7 cellular contexts compared by ENCODE assay signal in genomic region chr13:44898308-44898707, GRCh38.
A peak's percentile ranks its signal among the peaks of the same experiment; 100 is the strongest.
DNase-seq lines count a peak whose midpoint lies in the region; ATAC-seq, FAIRE-seq and TF ChIP-seq lines count a peak whose summit lies in the region.
"Not testable (repeated sequence)": the region's sequence is repeated elsewhere in the genome, so short reads cannot be mapped to it uniquely, and the experiment has no call there.

No MANE protein-coding gene starts in this region.

- not testable (repeated sequence) for H3K36me3 ChIP-seq in HEK293 (ENCODE audit: control insufficient read depth in 2 of 2, insufficient read depth in 1 of 2, low read length in 2 of 2); K562 (ENCODE audit: control insufficient read depth, insufficient read depth, low read length); neural progenitor cell

- H3K4me3 Mint-ChIP-seq in brain (peak overlapping the region in 2 of 5 experiments; percentile 12 to 59), neural progenitor cell (peak overlapping the region; percentile 28)
- H3K4me3 Mint-ChIP-seq in natural killer cell treated with Interleukin-12 subunit alpha and Interleukin-12 subunit beta and Interleukin-15 and Interleukin-18, amount 100 ng/mL, for 72 hours; progenitor cell of endocrine pancreas (ENCODE audit: low read depth); stimulated activated naive CD8-positive, alpha-beta T cell treated with anti-CD3 and anti-CD28 coated beads, Interleukin-15, Interleukin-2, amounts not matched to agents 100 ng/mL and 50 ng/mL, for 24 hours: not testable (repeated sequence)

- in situ Hi-C loops in K562 (cut with MboI): not testable (repeated sequence)

- TF ChIP-seq RAD21 in K562 (CRISPR knock-in tag; conservative IDR thresholded peaks at IDR 0.05 in 1 of 2, IDR thresholded peaks at IDR 0.05 in 1 of 2): not testable (repeated sequence)

- TF ChIP-seq EP300 in K562 (IDR thresholded peaks at IDR 0.05; ENCODE audit: low read length): not testable (repeated sequence)

- H3K36me3 Mint-ChIP-seq in brain; natural killer cell treated with Interleukin-12 subunit alpha and Interleukin-12 subunit beta and Interleukin-15 and Interleukin-18, amount 100 ng/mL, for 72 hours; neural progenitor cell; progenitor cell of endocrine pancreas (ENCODE audit: insufficient read depth); stimulated activated naive CD8-positive, alpha-beta T cell treated with anti-CD3 and anti-CD28 coated beads, Interleukin-15, Interleukin-2, amounts not matched to agents 100 ng/mL and 50 ng/mL, for 24 hours (ENCODE audit: low read depth): not testable (repeated sequence)

- FAIRE-seq in K562 (lab: Jason Lieb, UNC): not testable (repeated sequence)

- H3K9me3 ChIP-seq in HEK293 (ENCODE audit: control insufficient read depth, insufficient read depth, low read depth, low read length); K562 (replicated peaks; ENCODE audit: control insufficient read depth, insufficient read depth, low read depth, low read length); neural progenitor cell (ENCODE audit: low read depth): not testable (repeated sequence)

- CTCF ChIA-PET in HEK293 (lab: Yijun Ruan, JAX): interaction anchor here (0.6 to 0.7 kb wide), 2 partner anchors 415 to 1385 kb away, joined by 3 read pairs; no protein-coding TSS in a partner anchor
- CTCF ChIA-PET in K562 (lab: Yijun Ruan, JAX; ENCODE audit: low intra/inter-chr PET ratio): not testable (repeated sequence)

- not testable (repeated sequence) for TF ChIP-seq CTCF in HEK293 (tag by site-specific recombination; IDR thresholded peaks at IDR 0.05); K562 (IDR thresholded peaks at IDR 0.05 in 2 of 3, conservative IDR thresholded peaks at IDR 0.05 in 1 of 3; ENCODE audit: insufficient read depth in 2 of 3, low read depth in 1 of 3, low read length in 3 of 3); brain (conservative IDR thresholded peaks at IDR 0.05); neural progenitor cell (IDR thresholded peaks at IDR 0.05); progenitor cell of endocrine pancreas (IDR thresholded peaks at IDR 0.05; ENCODE audit: unreplicated experiment)

- not testable (repeated sequence) for H3F3A ChIP-seq in neural progenitor cell (ENCODE audit: low read depth)

- intact Hi-C loops in K562 (cut with micrococcal nuclease): not testable (repeated sequence)

- not testable (repeated sequence) for H3K27ac ChIP-seq in HEK293 (ENCODE audit: extremely low read depth, low read depth, low read length); K562 (ENCODE audit: extremely low read depth, low read depth, low read length); neural progenitor cell

- H3K9ac ChIP-seq in K562 (ENCODE audit: insufficient read depth in 1 of 2, low read depth in 2 of 2, low read length in 2 of 2); neural progenitor cell: not testable (repeated sequence)

- not testable (repeated sequence) for H3K9me1 ChIP-seq in K562 (ENCODE audit: control insufficient read depth, insufficient read depth, low read length)

- DNase-seq in K562 (ENCODE audit: extremely low read depth in 1 of 4, low spot score in 3 of 4); neural progenitor cell (ENCODE audit: low spot score); progenitor cell of endocrine pancreas (ENCODE audit: low spot score, unreplicated experiment): not testable (repeated sequence)
- DNase-seq in natural killer cell treated with Interleukin-12 subunit alpha and Interleukin-12 subunit beta and Interleukin-15 and Interleukin-18, amount 100 ng/mL, for 72 hours (ENCODE audit: low spot score): peak; percentile 5

- H4K20me1 ChIP-seq in K562 (replicated peaks; ENCODE audit: control insufficient read depth, insufficient read depth, low read length); neural progenitor cell (ENCODE audit: low read depth): not testable (repeated sequence)

- POLR2A ChIA-PET in HEK293 (lab: Yijun Ruan, JAX); K562 (lab: Yijun Ruan, JAX): not testable (repeated sequence)

- TF ChIP-seq POLR2A in K562 (conservative IDR thresholded peaks at IDR 0.05): not testable (repeated sequence)

- H3K4me1 ChIP-seq in HEK293 (ENCODE audit: control insufficient read depth, insufficient read depth, low read length); K562 (replicated peaks in 1 of 2; ENCODE audit: control insufficient read depth in 2 of 2, insufficient read depth in 2 of 2, low read length in 2 of 2); neural progenitor cell: not testable (repeated sequence)

- H3K4me2 ChIP-seq in K562 (ENCODE audit: insufficient read depth, low read length); neural progenitor cell: not testable (repeated sequence)

- not testable (repeated sequence) for H3K9me3 Mint-ChIP-seq in brain; natural killer cell treated with Interleukin-12 subunit alpha and Interleukin-12 subunit beta and Interleukin-15 and Interleukin-18, amount 100 ng/mL, for 72 hours; neural progenitor cell; progenitor cell of endocrine pancreas (ENCODE audit: low read depth); stimulated activated naive CD8-positive, alpha-beta T cell treated with anti-CD3 and anti-CD28 coated beads, Interleukin-15, Interleukin-2, amounts not matched to agents 100 ng/mL and 50 ng/mL, for 24 hours

- not testable (repeated sequence) for H3K4me3 ChIP-seq in HEK293 (ENCODE audit: low read depth, low read length); K562; neural progenitor cell

- H3K27me3 ChIP-seq in K562 (ENCODE audit: control insufficient read depth in 2 of 2, insufficient read depth in 2 of 2, low read length in 2 of 2); neural progenitor cell: not testable (repeated sequence)

- not testable (repeated sequence) for H3K27me3 Mint-ChIP-seq in brain; neural progenitor cell (ENCODE audit: insufficient read depth, low read depth); progenitor cell of endocrine pancreas
- peaks cover 14 to 20% of the 10 kb centered on the region in 2 donors for H3K27me3 Mint-ChIP-seq in natural killer cell treated with Interleukin-12 subunit alpha and Interleukin-12 subunit beta and Interleukin-15 and Interleukin-18, amount 100 ng/mL, for 72 hours
- H3K27me3 Mint-ChIP-seq in stimulated activated naive CD8-positive, alpha-beta T cell treated with anti-CD3 and anti-CD28 coated beads, Interleukin-15, Interleukin-2, amounts not matched to agents 100 ng/mL and 50 ng/mL, for 24 hours: peaks cover 15% of the 10 kb centered on the region

- not testable (repeated sequence) for BruUV-seq in K562 (replicated peaks; lab: Mats Ljungman, UMichigan)

- WGBS in K562 (ENCODE audit: insufficient coverage, low coverage, missing lambda C conversion rate): 0% methylated on average over 1 of the region's 2 CpGs

- not testable (repeated sequence) for ATAC-seq in K562; natural killer cell treated with Interleukin-12 subunit alpha and Interleukin-12 subunit beta and Interleukin-15 and Interleukin-18, amount 100 ng/mL, for 72 hours

- not testable (repeated sequence) for H3K79me2 ChIP-seq in K562 (ENCODE audit: control insufficient read depth, insufficient read depth, low read length); neural progenitor cell (ENCODE audit: low read depth)

- peaks cover 90% of the 10 kb centered on the region for H3K4me1 Mint-ChIP-seq in brain
- not testable (repeated sequence) for H3K4me1 Mint-ChIP-seq in natural killer cell treated with Interleukin-12 subunit alpha and Interleukin-12 subunit beta and Interleukin-15 and Interleukin-18, amount 100 ng/mL, for 72 hours (ENCODE audit: low read depth in 2 of 2); stimulated activated naive CD8-positive, alpha-beta T cell treated with anti-CD3 and anti-CD28 coated beads, Interleukin-15, Interleukin-2, amounts not matched to agents 100 ng/mL and 50 ng/mL, for 24 hours (ENCODE audit: low read depth)
- peaks cover 47% of the 10 kb centered on the region for H3K4me1 Mint-ChIP-seq in neural progenitor cell
- peaks cover 13% of the 10 kb centered on the region for H3K4me1 Mint-ChIP-seq in progenitor cell of endocrine pancreas (ENCODE audit: low read depth)

- H2AFZ ChIP-seq in K562 (ENCODE audit: low read depth, low read length); neural progenitor cell (replicated peaks): not testable (repeated sequence)

- H3K27ac Mint-ChIP-seq in brain (peak overlapping the region in 3 of 5 experiments; percentile 12 to 69 (median 43)), neural progenitor cell (peak overlapping the region; percentile 52), progenitor cell of endocrine pancreas (peak overlapping the region; percentile 38)
- not testable (repeated sequence) for H3K27ac Mint-ChIP-seq in natural killer cell treated with Interleukin-12 subunit alpha and Interleukin-12 subunit beta and Interleukin-15 and Interleukin-18, amount 100 ng/mL, for 72 hours
- peak overlapping the region; percentile 27 for H3K27ac Mint-ChIP-seq in stimulated activated naive CD8-positive, alpha-beta T cell treated with anti-CD3 and anti-CD28 coated beads, Interleukin-15, Interleukin-2, amounts not matched to agents 100 ng/mL and 50 ng/mL, for 24 hours

TF ChIP-seq in HEK293, 187 proteins besides CTCF, POLR2A, EP300 and RAD21:
- TF ChIP-seq ZNF146 (tag by site-specific recombination; IDR thresholded peaks at IDR 0.05): peak; percentile 98

TF ChIP-seq in K562, 482 proteins besides CTCF, POLR2A, EP300 and RAD21:
- TF ChIP-seq ZNF146 (CRISPR knock-in tag; IDR thresholded peaks at IDR 0.05; ENCODE audit: unreplicated experiment): peak; percentile 35
